24 cellular contexts compared by ENCODE assay signal in the genomic region with DNA sequence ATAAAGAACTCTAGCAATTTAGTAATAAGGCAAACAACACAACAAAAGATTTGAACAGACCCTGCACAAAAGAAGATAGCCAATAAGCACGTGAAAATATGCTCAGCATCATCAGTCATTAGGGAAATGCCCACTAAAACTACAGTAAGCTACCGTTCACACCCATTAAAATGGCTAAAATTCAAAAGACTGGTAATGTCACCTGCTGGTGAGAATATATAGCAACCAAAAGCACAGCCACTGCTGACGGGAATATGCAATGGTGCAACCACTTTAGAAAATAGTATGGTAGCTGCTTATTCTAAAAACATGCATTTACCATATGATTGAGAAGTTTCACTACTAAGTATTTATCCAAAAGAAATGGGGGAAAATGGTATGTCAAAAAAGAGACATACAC.
A peak's percentile ranks its signal among the peaks of the same experiment; 100 is the strongest.
DNase-seq lines count a peak whose midpoint lies in the region; ATAC-seq and TF ChIP-seq lines count a peak whose summit lies in the region.
"Had no signal": no experiment of that assay in that cellular context is flagged by ENCODE, and none has a peak within 500 bp of the region (broad histone marks: within the 10 kb centered on the region; RNA-seq: fewer than 3 reads in every experiment).

No MANE protein-coding gene starts in this region.

- RAD21 ChIA-PET in HCT116 (lab: Charles Lee; ENCODE audit: low non-redundant PET in 1 of 2, low total read pairs in 2 of 2, uncharacterized antibody in 2 of 2, unreplicated experiment in 2 of 2): no interaction called here

- no peaks in the 10 kb centered on the region for H4K20me1 ChIP-seq in HCT116 (ENCODE audit: insufficient read depth)
- H4K20me1 ChIP-seq in OCI-LY3 (ENCODE audit: insufficient read depth, low read length): no peaks in the 10 kb centered on the region

- BruUV-seq in HCT116 (replicated peaks; lab: Mats Ljungman, UMichigan): no TSS peak

- POLR2A ChIA-PET in HCT116 (lab: Charles Lee): interaction anchor here (0.6 kb wide), 1 partner anchor 1815 kb away, joined by 4 read pairs; no protein-coding TSS in a partner anchor
- POLR2A ChIA-PET in GM10248 (lab: Yijun Ruan, JAX): no interaction called here

- H3K9ac ChIP-seq in HCT116 (ENCODE audit: low read length): no peak overlapping the region
- H3K9ac ChIP-seq in OCI-LY3 (ENCODE audit: low read length): no peak overlapping the region

- intact Hi-C loops in HCT116 (cut with micrococcal nuclease): no loop called here

- H3K27ac ChIP-seq in HCT116 (ENCODE audit: low read depth, low read length): no peak overlapping the region
- H3K27ac ChIP-seq in OCI-LY3 (ENCODE audit: low read length): no peak overlapping the region
- H3K27ac ChIP-seq: C4-2B, PC-9 had no signal

- no peak for ATAC-seq in HCT116
- ATAC-seq: GM23338 had no signal

- peak; percentile 28; the same call in 1 of the 2 replicates for TF ChIP-seq RAD21 in HCT116 (IDR thresholded peaks at IDR 0.05; ENCODE audit: low read depth)

- H2AFZ ChIP-seq in HCT116 (ENCODE audit: low read depth, low read length, poor library complexity, severe bottlenecking) (no peak overlapping the region), OCI-LY3 (ENCODE audit: low read depth, low read length) (no peak overlapping the region)
- H2AFZ ChIP-seq: GM23338, PC-9 had no signal

- no peaks in the 10 kb centered on the region for H3K79me2 ChIP-seq in HCT116 (ENCODE audit: insufficient read depth, low read length)
- H3K79me2 ChIP-seq in OCI-LY3 (ENCODE audit: low read length): peaks cover 42% of the 10 kb centered on the region

- no peak for TF ChIP-seq POLR2A in HCT116 (IDR thresholded peaks at IDR 0.05; ENCODE audit: borderline replicate concordance, extremely low read depth, insufficient read depth, insufficient read length)

- DNase-seq in DMS53 (lab: John Stamatoyannopoulos, UW) (peak; percentile 3), DMS53 treated with DMSO at 0.1 percent for 48 hours (lab: John Stamatoyannopoulos, UW; ENCODE audit: unreplicated experiment) (no peak), HCT116 (ENCODE audit: low read depth, low spot score) (no peak), retinal pigment epithelial cell (ENCODE audit: low read depth) (no peak), GM10248 (ENCODE audit: extremely low spot score) (no peak), AG08396 (ENCODE audit: low spot score) (no peak)
- DNase-seq: 8988T; Calu3; CD8-positive, alpha-beta memory T cell; DND-41; MM.1S; NCI-H1105; NCI-H146; NCI-H2081 treated with DMSO at 0.1 percent for 48 hours; NCI-H446; NCI-H526 treated with DMSO at 0.1 percent for 48 hours; PC-9; RPMI8226; SHP77; T-helper 1 cell had no signal

- H3K36me3 ChIP-seq in HCT116 (ENCODE audit: control insufficient read depth in 1 of 2, insufficient read depth in 2 of 2, low read length in 2 of 2) (no peaks in the 10 kb centered on the region), OCI-LY3 (replicated peaks; ENCODE audit: low read depth, low read length) (peaks cover 16% of the 10 kb centered on the region)
- H3K36me3 ChIP-seq: HAP-1 had no signal

- H3K4me2 ChIP-seq in HCT116 (ENCODE audit: low read length) (no peak overlapping the region), OCI-LY3 (ENCODE audit: low read length) (no peak overlapping the region)
- H3K4me2 ChIP-seq: GM23338, PC-9 had no signal

- CTCF ChIA-PET in HCT116 (lab: Charles Lee) (no interaction called here), GM10248 (lab: Yijun Ruan, JAX) (interaction anchor here (0.9 to 1.2 kb wide), 2 partner anchors 13 to 303 kb away, joined by 3 read pairs; no protein-coding TSS in a partner anchor)

- H3K27me3 ChIP-seq in HCT116 (ENCODE audit: insufficient read depth, low read length) (no peaks in the 10 kb centered on the region), OCI-LY3 (ENCODE audit: low read depth, low read length) (no peaks in the 10 kb centered on the region)

- no peaks in the 10 kb centered on the region for H3K9me3 ChIP-seq in HCT116 (ENCODE audit: control insufficient read depth in 1 of 2, insufficient read depth in 1 of 2, low read depth in 1 of 2, low read length in 2 of 2)
- peaks cover 7% of the 10 kb centered on the region; the same call in 1 of the 2 replicates for H3K9me3 ChIP-seq in OCI-LY3 (ENCODE audit: insufficient read depth, low read length)
- H3K9me3 ChIP-seq: HAP-1 had no signal

- H3K9me2 ChIP-seq in HCT116 (ENCODE audit: insufficient read depth): no peaks in the 10 kb centered on the region

- no peak overlapping the region for H3K4me3 ChIP-seq in HCT116 (replicated peaks in 1 of 2; ENCODE audit: low read depth in 1 of 2, low read length in 2 of 2)
- H3K4me3 ChIP-seq in OCI-LY3 (ENCODE audit: low read length): no peak overlapping the region
- H3K4me3 ChIP-seq in retinal pigment epithelial cell (ENCODE audit: low read length): no peak overlapping the region
- H3K4me3 ChIP-seq: GM23338, HAP-1, PC-9 had no signal

- H3K4me1 ChIP-seq in HCT116 (ENCODE audit: control insufficient read depth in 1 of 2, insufficient read depth in 2 of 2, low read length in 2 of 2) (no peaks in the 10 kb centered on the region), OCI-LY3 (ENCODE audit: low read length) (peaks cover 60% of the 10 kb centered on the region)
- H3K4me1 ChIP-seq: HAP-1 had no signal

- TF ChIP-seq CTCF in HCT116 (IDR thresholded peaks at IDR 0.05 in 2 of 3, conservative IDR thresholded peaks at IDR 0.05 in 1 of 3; ENCODE audit: borderline replicate concordance in 1 of 3, insufficient read depth in 1 of 3, low read depth in 2 of 3, low read length in 2 of 3): no peak
- peak; percentile 23 for TF ChIP-seq CTCF in OCI-LY3 (IDR thresholded peaks at IDR 0.05; ENCODE audit: low read depth, low read length)
- TF ChIP-seq CTCF in retinal pigment epithelial cell (conservative IDR thresholded peaks at IDR 0.05; ENCODE audit: low read depth, low read length): peak; percentile 5
- TF ChIP-seq CTCF in GM10248 (IDR thresholded peaks at IDR 0.05; ENCODE audit: control extremely low read depth, extremely low read depth, low read depth, missing control alignments): no peak

TF ChIP-seq in HCT116, 20 proteins besides CTCF, POLR2A, EP300 and RAD21:
- TF ChIP-seq ZFX (IDR thresholded peaks at IDR 0.05) (no peak), YY1 (IDR thresholded peaks at IDR 0.05; ENCODE audit: extremely low read depth, insufficient replicate concordance, low read depth, low read length) (no peak), FOSL1 (IDR thresholded peaks at IDR 0.05; ENCODE audit: low read depth) (no peak), JUND (IDR thresholded peaks at IDR 0.05) (no peak), SRF (IDR thresholded peaks at IDR 0.05; ENCODE audit: low read depth) (no peak), ZNF274 (IDR thresholded peaks at IDR 0.05; ENCODE audit: low read depth, low read length) (no peak), SP1 (IDR thresholded peaks at IDR 0.05; ENCODE audit: low read depth) (no peak), ELF1 (IDR thresholded peaks at IDR 0.05; ENCODE audit: borderline replicate concordance, low read depth) (no peak), EGR1 (IDR thresholded peaks at IDR 0.05; ENCODE audit: low read depth) (no peak), EZH2 (IDR thresholded peaks at IDR 0.05) (no peak), EZH2phosphoT487 (IDR thresholded peaks at IDR 0.05; ENCODE audit: borderline replicate concordance) (no peak)
- TF ChIP-seq, protein P1, sequence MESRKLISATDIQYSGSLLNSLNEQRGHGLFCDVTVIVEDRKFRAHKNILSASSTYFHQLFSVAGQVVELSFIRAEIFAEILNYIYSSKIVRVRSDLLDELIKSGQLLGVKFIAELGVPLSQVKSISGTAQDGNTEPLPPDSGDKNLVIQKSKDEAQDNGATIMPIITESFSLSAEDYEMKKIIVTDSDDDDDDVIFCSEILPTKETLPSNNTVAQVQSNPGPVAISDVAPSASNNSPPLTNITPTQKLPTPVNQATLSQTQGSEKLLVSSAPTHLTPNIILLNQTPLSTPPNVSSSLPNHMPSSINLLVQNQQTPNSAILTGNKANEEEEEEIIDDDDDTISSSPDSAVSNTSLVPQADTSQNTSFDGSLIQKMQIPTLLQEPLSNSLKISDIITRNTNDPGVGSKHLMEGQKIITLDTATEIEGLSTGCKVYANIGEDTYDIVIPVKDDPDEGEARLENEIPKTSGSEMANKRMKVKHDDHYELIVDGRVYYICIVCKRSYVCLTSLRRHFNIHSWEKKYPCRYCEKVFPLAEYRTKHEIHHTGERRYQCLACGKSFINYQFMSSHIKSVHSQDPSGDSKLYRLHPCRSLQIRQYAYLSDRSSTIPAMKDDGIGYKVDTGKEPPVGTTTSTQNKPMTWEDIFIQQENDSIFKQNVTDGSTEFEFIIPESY (IDR thresholded peaks at IDR 0.05; ENCODE audit: extremely low read depth, insufficient replicate concordance, low read length): no peak
- TF ChIP-seq, protein P2, sequence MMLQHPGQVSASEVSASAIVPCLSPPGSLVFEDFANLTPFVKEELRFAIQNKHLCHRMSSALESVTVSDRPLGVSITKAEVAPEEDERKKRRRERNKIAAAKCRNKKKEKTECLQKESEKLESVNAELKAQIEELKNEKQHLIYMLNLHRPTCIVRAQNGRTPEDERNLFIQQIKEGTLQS (IDR thresholded peaks at IDR 0.05): no peak
- TF ChIP-seq, protein P3, sequence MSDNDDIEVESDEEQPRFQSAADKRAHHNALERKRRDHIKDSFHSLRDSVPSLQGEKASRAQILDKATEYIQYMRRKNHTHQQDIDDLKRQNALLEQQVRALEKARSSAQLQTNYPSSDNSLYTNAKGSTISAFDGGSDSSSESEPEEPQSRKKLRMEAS (IDR thresholded peaks at IDR 0.05): no peak

Comparison
In these comparisons a context has a peak if more than half of its experiments do, and no peak if none do; other contexts are left out.
1. CTCF ChIP-seq: peak in OCI-LY3 (single experiment) and retinal pigment epithelial cell (single experiment); none in HCT116 (0 of 3) and GM10248 (single experiment).